Comparison of ENCODE assay signal across 8 cellular contexts in genomic region chr11:46846510-46846830, GRCh38. TPM values are rescaled to one million over a fixed set of nuclear protein-coding genes. Genes with fewer than 3 reads are reported as not detected.
DNase-seq lines count a peak whose midpoint lies in the region; ATAC-seq and TF ChIP-seq lines count a peak whose summit lies in the region.

No MANE protein-coding gene starts in this region.

- H3K79me2 ChIP-seq in GM23338 (replicated peaks; ENCODE audit: insufficient read depth), result peaks cover 41% of the 10 kb centered on the region

- TF ChIP-seq POLR2A in thyroid gland (IDR thresholded peaks at IDR 0.05), result no peak

- peaks cover 15% of the 10 kb centered on the region for H3K9me3 Mint-ChIP-seq in GM23338

- peaks cover 13% of the 10 kb centered on the region for H3K27me3 Mint-ChIP-seq in GM23338 (ENCODE audit: insufficient read depth, low read depth, poor library complexity)

- H3K36me3 ChIP-seq in BLaER1, result peaks cover 22% of the 10 kb centered on the region
- no peaks in the 10 kb centered on the region for H3K36me3 ChIP-seq in GM23338 (ENCODE audit: insufficient read depth)
- H3K36me3 ChIP-seq in WERI-Rb-1, result peaks cover 17% of the 10 kb centered on the region
- no peaks in the 10 kb centered on the region for H3K36me3 ChIP-seq in iPS-20b (ENCODE audit: insufficient read depth, low read depth, low read length)
- no peaks in the 10 kb centered on the region for H3K36me3 ChIP-seq in thyroid gland

- peak overlapping the region; percentile 94 for H3K27ac Mint-ChIP-seq in GM23338

- H3K4me1 ChIP-seq in BLaER1, result peaks cover 48% of the 10 kb centered on the region
- H3K4me1 ChIP-seq in GM23338 (ENCODE audit: insufficient read depth), result peaks cover 15% of the 10 kb centered on the region
- peaks cover 4% of the 10 kb centered on the region; the same call in 1 of the 2 replicates for H3K4me1 ChIP-seq in iPS-20b (ENCODE audit: insufficient read depth, low read length)
- H3K4me1 ChIP-seq in thyroid gland, result peaks cover 5 to 11% of the 10 kb centered on the region in 2 donors

- ATAC-seq in GM23338 (peak; percentile 6), GM21390 (IDR thresholded peaks at IDR 0.05; ENCODE audit: unreplicated experiment) (no peak)

- H3K4me1 Mint-ChIP-seq in GM23338, result peaks cover 27% of the 10 kb centered on the region

- H3K9ac ChIP-seq in BLaER1, result peak overlapping the region; percentile 92
- peak overlapping the region; percentile 84; the same call in 1 of the 2 replicates for H3K9ac ChIP-seq in iPS-20b (ENCODE audit: low read depth, low read length)

- peak overlapping the region; percentile 92 for H3K27ac ChIP-seq in BLaER1
- no peak overlapping the region for H3K27ac ChIP-seq in GM23338 (ENCODE audit: low read depth)
- peak overlapping the region; percentile 96 for H3K27ac ChIP-seq in WERI-Rb-1
- no peak overlapping the region for H3K27ac ChIP-seq in iPS-20b (ENCODE audit: low read length)
- H3K27ac ChIP-seq in thyroid gland, result no peak overlapping the region

- H2AFZ ChIP-seq in GM23338, result peak overlapping the region; percentile 48; the same call in 1 of the 2 replicates

- H3K27me3 ChIP-seq in BLaER1, result no peaks in the 10 kb centered on the region
- no peaks in the 10 kb centered on the region for H3K27me3 ChIP-seq in GM23338 (ENCODE audit: insufficient read depth)
- H3K27me3 ChIP-seq in WERI-Rb-1 (ENCODE audit: insufficient read depth, low read depth, severe bottlenecking), result no peaks in the 10 kb centered on the region
- H3K27me3 ChIP-seq in iPS-20b (ENCODE audit: insufficient read depth, low read length), result peaks cover 16% of the 10 kb centered on the region
- H3K27me3 ChIP-seq in thyroid gland, result no peaks in the 10 kb centered on the region

- intact Hi-C loops in thyroid gland (cut with DNase I), result no loop called here

- H3K4me3 ChIP-seq in BLaER1 (peak overlapping the region; percentile 89), GM23338 (peak overlapping the region; percentile 63), WERI-Rb-1 (ENCODE audit: low read depth, low read length) (peak overlapping the region; percentile 98), iPS-20b (ENCODE audit: low read length) (peak overlapping the region; percentile 98), thyroid gland (replicated peaks in 1 of 3) (peak overlapping the region; percentile 49 to 98 (median 83))

- no peaks in the 10 kb centered on the region for H3K9me2 ChIP-seq in GM23338 (ENCODE audit: insufficient read depth)

- H3F3A ChIP-seq in GM23338 (replicated peaks; ENCODE audit: low read depth), result no peaks in the 10 kb centered on the region

- peak overlapping the region; percentile 93 for H3K4me3 Mint-ChIP-seq in GM23338

- TF ChIP-seq CTCF in GM23338 (conservative IDR thresholded peaks at IDR 0.05; ENCODE audit: low read depth in 2 of 2), result no peak
- no peak for TF ChIP-seq CTCF in WERI-Rb-1 (IDR thresholded peaks at IDR 0.05; ENCODE audit: low read depth, low read length)
- no peak for TF ChIP-seq CTCF in thyroid gland (IDR thresholded peaks at IDR 0.05)

- 12 to 15% methylated on average over 6 of the region's 6 CpGs for WGBS in thyroid gland, 2 donors

- H4K20me1 ChIP-seq in BLaER1, result peaks cover 45% of the 10 kb centered on the region
- H4K20me1 ChIP-seq in GM23338 (replicated peaks; ENCODE audit: insufficient read depth), result peaks cover 32% of the 10 kb centered on the region

- peaks cover 21% of the 10 kb centered on the region for H3K36me3 Mint-ChIP-seq in GM23338 (ENCODE audit: low read depth)

- no peak for DNase-seq in GM23338 (ENCODE audit: low spot score)
- no peak for DNase-seq in WERI-Rb-1
- no peak for DNase-seq in thyroid gland
- DNase-seq in NOMO-1 treated with DMSO at 0.1 percent for 48 hours (lab: John Stamatoyannopoulos, UW; ENCODE audit: unreplicated experiment), result no peak
- no peak for DNase-seq in iPS-NIHi11 (ENCODE audit: low spot score)

- H3K9me3 ChIP-seq in BLaER1 (peaks cover 10% of the 10 kb centered on the region), WERI-Rb-1 (ENCODE audit: severe bottlenecking) (no peaks in the 10 kb centered on the region), iPS-20b (ENCODE audit: insufficient read depth, low read depth, low read length) (peaks cover 5% of the 10 kb centered on the region), thyroid gland (no peaks in the 10 kb centered on the region)

- H3K4me2 ChIP-seq in BLaER1 (peak overlapping the region; percentile 88), GM23338 (peak overlapping the region; percentile 85)

TF ChIP-seq in GM23338, 12 proteins besides CTCF, POLR2A, EP300 and RAD21 (continues in another document):
- TF ChIP-seq EZH2 (IDR thresholded peaks at IDR 0.05; ENCODE audit: low read depth, unreplicated experiment), result no peak
- no peak for TF ChIP-seq CREB1 (CRISPR knock-in tag; IDR thresholded peaks at IDR 0.05; ENCODE audit: low read depth)
- no peak for TF ChIP-seq ETS1 (IDR thresholded peaks at IDR 0.05)
- no peak for TF ChIP-seq POLR2AphosphoS5 (IDR thresholded peaks at IDR 0.05; ENCODE audit: low read depth)
- no peak for TF ChIP-seq ZNF462 (CRISPR knock-in tag; IDR thresholded peaks at IDR 0.05)
- TF ChIP-seq EZH2phosphoT487 (IDR thresholded peaks at IDR 0.05; ENCODE audit: unreplicated experiment), result no peak
- TF ChIP-seq JUNB (IDR thresholded peaks at IDR 0.05; ENCODE audit: unreplicated experiment), result no peak

RNA-seq across cellular contexts. Expression of gene CKAP5, which starts 0.4 kb away (rescaled TPM):
- 120 and 135 TPM in 2 replicates for total RNA-seq in GM23338 (2014; rRNA removed; shearing (Covaris generic))
- polyA plus RNA-seq in GM23338 (2016; fragmentation: Nextera tagmentation; extraction: Ambion mirVana), result 49.4 and 67.9 TPM in 2 replicates
- 10 to 100 TPM; 25.3 to 30.1 (median 26.8) TPM for total RNA-seq in thyroid gland

Comparison
In these comparisons a context has a peak if more than half of its experiments do, and no peak if none do; other contexts are left out.
1. H3K27ac ChIP-seq: peak in BLaER1 (single experiment) and WERI-Rb-1 (single experiment); none in GM23338 (single experiment), iPS-20b (single experiment) and thyroid gland (0 of 3).
2. Peak in every context shown above with its lines, with median percentiles within 50 percentile points of each other: H3K4me3 ChIP-seq.